Comparison of ENCODE assay signal across 10 cellular contexts in the genomic region with DNA sequence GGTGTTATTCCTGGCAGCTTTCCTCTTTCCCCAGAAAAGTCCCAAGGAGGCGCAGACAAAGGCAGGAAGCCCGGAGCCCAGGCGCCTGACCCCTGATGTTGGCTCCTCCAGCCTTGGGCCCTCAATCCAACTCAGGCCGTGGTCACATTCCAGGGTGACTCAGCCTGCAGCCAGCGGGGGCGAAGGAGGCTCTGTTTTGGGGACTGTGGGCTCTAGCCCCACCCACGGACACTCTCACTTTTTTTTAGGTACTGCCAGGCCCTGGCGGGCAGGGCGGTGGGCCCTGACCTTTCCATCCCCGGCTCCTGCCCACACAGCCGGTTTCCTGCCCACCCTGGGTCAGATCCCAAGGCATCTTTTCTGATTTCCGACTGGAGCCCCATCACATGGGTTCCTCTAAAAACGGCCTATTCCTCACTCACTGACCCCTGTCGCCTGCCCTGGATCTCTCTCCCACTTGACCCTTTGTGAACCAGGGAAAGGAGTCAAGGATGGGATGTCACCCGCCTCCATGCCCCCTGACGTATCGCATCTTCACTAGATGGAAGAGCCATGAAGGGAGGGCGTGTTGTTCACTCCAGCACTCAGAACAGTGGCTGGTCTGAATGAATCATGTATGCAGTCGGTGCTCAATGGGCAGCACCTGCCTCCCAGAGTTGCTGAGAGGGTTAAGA. TPM values are rescaled to one million over a fixed set of nuclear protein-coding genes. Genes with fewer than 3 reads are reported as not detected.
DNase-seq lines count a peak whose midpoint lies in the region; ATAC-seq and TF ChIP-seq lines count a peak whose summit lies in the region.
"Had no signal": no experiment of that assay in that cellular context is flagged by ENCODE, and none has a peak within 500 bp of the region (broad histone marks: within the 10 kb centered on the region; RNA-seq: fewer than 3 reads in every experiment).

No MANE protein-coding gene starts in this region.

- no peak overlapping the region for H3K4me3 Mint-ChIP-seq in endodermal cell
- H3K4me3 Mint-ChIP-seq in activated T-cell treated with anti-CD3 and anti-CD28 coated beads, Interleukin-2, amount 50 U/mL, for 24 hours = no peak overlapping the region

- ATAC-seq in HG02884 (IDR thresholded peaks at IDR 0.05; ENCODE audit: unreplicated experiment) = no peak

- H3K27me3 Mint-ChIP-seq in endodermal cell (ENCODE audit: insufficient read depth) = no peaks in the 10 kb centered on the region
- peaks cover 74% of the 10 kb centered on the region for H3K27me3 Mint-ChIP-seq in activated T-cell treated with anti-CD3 and anti-CD28 coated beads, Interleukin-2, amount 50 U/mL, for 24 hours

- H3K4me3 ChIP-seq in endodermal cell (ENCODE audit: low read length) (no peak overlapping the region), transverse colon (no peak overlapping the region), spleen (no peak overlapping the region)

- TF ChIP-seq EP300 in transverse colon (IDR thresholded peaks at IDR 0.05; ENCODE audit: low read depth) = no peak

- H3K36me3 ChIP-seq in endodermal cell (ENCODE audit: control insufficient read depth, insufficient read depth, low read length) (no peaks in the 10 kb centered on the region), transverse colon (no peaks in the 10 kb centered on the region), spleen (no peaks in the 10 kb centered on the region)

- H3K27ac Mint-ChIP-seq in endodermal cell = peak overlapping the region; percentile 89
- H3K27ac Mint-ChIP-seq in activated T-cell treated with anti-CD3 and anti-CD28 coated beads, Interleukin-2, amount 50 U/mL, for 24 hours = no peak overlapping the region

- in situ Hi-C loops in transverse colon (cut with MboI; ENCODE audit: low pct_ligation_motif_present in 1 of 4, low pct_unique_long_range_greater_than_20kb in 1 of 4, low sequenced_read_pairs in 3 of 4) = no loop called here

- H3K27ac ChIP-seq in endodermal cell (ENCODE audit: low read depth, low read length) (no peak overlapping the region), transverse colon (peak overlapping the region; percentile 48 to 87 (median 70)), spleen (no peak overlapping the region)

- H3K9ac ChIP-seq in endodermal cell (ENCODE audit: extremely low read depth, low read length, poor library complexity, severe bottlenecking) = no peak overlapping the region

- no peaks in the 10 kb centered on the region for H3K9me3 ChIP-seq in endodermal cell (ENCODE audit: control insufficient read depth, low read length)
- no peaks in the 10 kb centered on the region for H3K9me3 ChIP-seq in transverse colon
- H3K9me3 ChIP-seq in spleen = no peaks in the 10 kb centered on the region

- no peak for TF ChIP-seq CTCF in endodermal cell (conservative IDR thresholded peaks at IDR 0.05)
- no peak for TF ChIP-seq CTCF in transverse colon (IDR thresholded peaks at IDR 0.05)
- TF ChIP-seq CTCF in spleen (IDR thresholded peaks at IDR 0.05 in 8 of 11, conservative IDR thresholded peaks at IDR 0.05 in 3 of 11) = no peak

- H3K4me1 Mint-ChIP-seq in endodermal cell = peaks cover 6% of the 10 kb centered on the region
- no peaks in the 10 kb centered on the region for H3K4me1 Mint-ChIP-seq in activated T-cell treated with anti-CD3 and anti-CD28 coated beads, Interleukin-2, amount 50 U/mL, for 24 hours (ENCODE audit: low read depth)

- intact Hi-C loops in transverse colon (cut with DNase I; ENCODE audit: low total_unique reads) = no loop called here
- intact Hi-C loops in spleen (cut with DNase I; ENCODE audit: low total_unique reads) = no loop called here

- H3K4me1 ChIP-seq in endodermal cell (ENCODE audit: control insufficient read depth, insufficient read depth, low read length) = no peaks in the 10 kb centered on the region
- peaks cover 0 to 7% (median 0%) of the 10 kb centered on the region in 4 donors for H3K4me1 ChIP-seq in transverse colon
- peaks cover 0 to 11% (median 3%) of the 10 kb centered on the region in 6 donors for H3K4me1 ChIP-seq in spleen

- H3K27me3 ChIP-seq in endodermal cell (ENCODE audit: control insufficient read depth, insufficient read depth, low read length, poor library complexity, severe bottlenecking) (peaks cover 6% of the 10 kb centered on the region), transverse colon (peaks cover 24% of the 10 kb centered on the region), spleen (replicated peaks in 1 of 7) (peaks cover 0 to 74% (median 10%) of the 10 kb centered on the region in 7 donors)

- TF ChIP-seq POLR2A in transverse colon (IDR thresholded peaks at IDR 0.05) = no peak
- TF ChIP-seq POLR2A in spleen (IDR thresholded peaks at IDR 0.05) = no peak

- H3K36me3 Mint-ChIP-seq in endodermal cell (ENCODE audit: low read depth) = peaks cover 1% of the 10 kb centered on the region
- H3K36me3 Mint-ChIP-seq in activated T-cell treated with anti-CD3 and anti-CD28 coated beads, Interleukin-2, amount 50 U/mL, for 24 hours (ENCODE audit: low read depth) = no peaks in the 10 kb centered on the region

- H3K9me3 Mint-ChIP-seq in endodermal cell = no peaks in the 10 kb centered on the region
- no peaks in the 10 kb centered on the region for H3K9me3 Mint-ChIP-seq in activated T-cell treated with anti-CD3 and anti-CD28 coated beads, Interleukin-2, amount 50 U/mL, for 24 hours

- WGBS in endodermal cell (ENCODE audit: insufficient coverage in 1 of 2, insufficient read length in 1 of 2), 2 experiments = 68 to 83% methylated on average over 14 to 19 of the region's 19 CpGs
- 66% methylated on average over 19 of the region's 19 CpGs; no CpG with 5 or more reads in 1 of the 2 donors for WGBS in transverse colon (ENCODE audit: low coverage in 1 of 2), 2 donors
- WGBS in spleen, 5 donors = 47 to 78% (median 63%) methylated on average over 17 to 19 of the region's 19 CpGs

- DNase-seq in LHCN-M2 (ENCODE audit: low read depth) (peak; percentile 88), endodermal cell (peak; percentile 90), medulla oblongata (ENCODE audit: extremely low spot score) (peak; percentile 6), transverse colon (peak; percentile 43), spleen (no peak), NCI-H2107 treated with DMSO at 0.1 percent for 48 hours (lab: John Stamatoyannopoulos, UW; ENCODE audit: unreplicated experiment) (no peak)
- no peak for DNase-seq in activated T-cell treated with anti-CD3 and anti-CD28 coated beads, Interleukin-2, amount 50 U/mL, for 24 hours
- DNase-seq: NCI-H1092 treated with DMSO at 0.1 percent for 48 hours had no signal

RNA-seq across cellular contexts. Expression of gene PTGIS, which starts 5.5 kb away (rescaled TPM):
- total RNA-seq in LHCN-M2 (2014; rRNA removed) = 0.19 and 0.92 TPM in 2 replicates
- polyA plus RNA-seq in LHCN-M2 (2012) = 0.74 TPM
- total RNA-seq in endodermal cell = 10 to 100 TPM; 14.1 to 20.9 TPM
- 18.7 TPM for polyA plus RNA-seq in endodermal cell (2013, experiment 1 of 2)
- 15.7 TPM for polyA plus RNA-seq in endodermal cell (2013, experiment 2 of 2)
- total RNA-seq in transverse colon = 10 to 100 TPM in 3 of 4 donors, 1 to 10 TPM in 1; 9.4 to 22.3 (median 15.6) TPM
- 1 to 10 TPM in 3 of 7 donors, under 1 TPM in 4; 0.34 to 1.6 (median 0.98) TPM for total RNA-seq in spleen
- 1 to 10 TPM in 1 of 3 donors, under 1 TPM in 2; 0.15 to 1.5 (median 0.86) TPM for polyA plus RNA-seq in spleen
- polyA plus RNA-seq: keratinocyte had no signal

Comparison
In these comparisons a context has a peak if more than half of its experiments do, and no peak if none do; other contexts are left out.
1. DNase-seq: peak in LHCN-M2 (single experiment), endodermal cell (single experiment), medulla oblongata (single experiment) and transverse colon (single experiment); none in spleen (single experiment), NCI-H2107 treated with DMSO at 0.1 percent for 48 hours (single experiment) and activated T-cell treated with anti-CD3 and anti-CD28 coated beads, Interleukin-2, amount 50 U/mL, for 24 hours (single experiment).
2. H3K27ac ChIP-seq: peak in transverse colon (4 of 4); none in endodermal cell (single experiment) and spleen (0 of 8).